7 cellular contexts compared by ENCODE assay signal in the genomic region with DNA sequence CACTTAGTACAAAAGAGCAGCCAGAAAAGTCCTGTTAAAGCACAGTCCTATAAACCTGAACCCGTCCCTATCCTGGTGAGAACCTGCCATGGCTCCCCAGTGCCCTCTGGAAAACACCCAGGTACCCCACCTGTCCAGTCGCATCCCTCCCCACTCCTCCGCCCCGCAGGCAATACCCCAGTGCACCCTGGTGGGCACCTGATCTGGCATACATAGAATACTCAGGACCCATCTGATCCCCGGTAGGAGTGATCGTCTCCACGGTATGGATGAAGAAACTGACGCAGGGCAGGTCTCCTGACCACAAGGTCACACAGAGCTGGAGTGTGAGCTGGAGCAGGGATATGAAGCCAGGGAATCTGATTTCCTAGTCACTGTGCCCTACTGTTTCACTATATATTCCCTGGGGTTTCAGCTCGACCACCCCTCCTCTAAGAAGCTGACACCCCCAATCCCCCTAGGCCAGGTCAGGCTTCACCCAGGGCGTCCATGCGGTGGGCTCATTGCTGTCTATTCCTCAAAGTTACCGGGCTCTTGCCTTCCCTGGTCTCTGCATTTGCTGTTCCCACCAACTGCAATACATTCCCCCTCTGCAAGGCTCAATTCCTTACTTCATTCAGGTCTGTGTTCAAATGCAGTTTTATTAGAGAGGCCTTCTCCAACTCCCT. TPM values are rescaled to one million over a fixed set of nuclear protein-coding genes. Genes with fewer than 3 reads are reported as not detected.
DNase-seq lines count a peak whose midpoint lies in the region; ATAC-seq and TF ChIP-seq lines count a peak whose summit lies in the region.
"Had no signal": no experiment of that assay in that cellular context is flagged by ENCODE, and none has a peak within 500 bp of the region (broad histone marks: within the 10 kb centered on the region; RNA-seq: fewer than 3 reads in every experiment).

No MANE protein-coding gene starts in this region.

- no peak for ATAC-seq in HG02623 (IDR thresholded peaks at IDR 0.05; ENCODE audit: unreplicated experiment)
- ATAC-seq in HG02973 (IDR thresholded peaks at IDR 0.05; ENCODE audit: unreplicated experiment), result no peak

- no peaks in the 10 kb centered on the region for H3K27me3 ChIP-seq in H9 (ENCODE audit: insufficient read depth, low read length)
- no peaks in the 10 kb centered on the region for H3K27me3 ChIP-seq in breast epithelium

- peaks cover 12% of the 10 kb centered on the region; the same call in 1 of the 2 replicates for H3K79me2 ChIP-seq in H9 (ENCODE audit: insufficient read depth, low read length)

- peak overlapping the region; percentile 91 to 96 for H3K4me3 Mint-ChIP-seq in H9
- peak overlapping the region; percentile 96 for H3K4me3 Mint-ChIP-seq in neural crest cell

- no peak for TF ChIP-seq POLR2A in breast epithelium (IDR thresholded peaks at IDR 0.05)

- H3K27ac ChIP-seq in H9 (ENCODE audit: insufficient read length, low read depth, low read length) (peak overlapping the region; percentile 74), breast epithelium (peak overlapping the region; percentile 92 to 97)

- H3K4ac ChIP-seq in H9 (ENCODE audit: low read depth, low read length), result peak overlapping the region; percentile 15; the same call in 1 of the 2 replicates

- peak overlapping the region; percentile 1 for H2BK12ac ChIP-seq in H9 (ENCODE audit: insufficient read length, low read depth, low read length)

- H3K36me3 Mint-ChIP-seq in H9 (ENCODE audit: insufficient read depth in 1 of 3, low read depth in 3 of 3) (peaks cover 15 to 31% (median 26%) of the 10 kb centered on the region in 3 experiments; a peak in 6 of 7 replicates), neural crest cell (ENCODE audit: low read depth) (peaks cover 9% of the 10 kb centered on the region)

- peaks cover 14% of the 10 kb centered on the region for H3K23me2 ChIP-seq in H9 (ENCODE audit: insufficient read length, low read depth, low read length, poor library complexity, severe bottlenecking)

- no peak overlapping the region for H4K8ac ChIP-seq in H9 (replicated peaks; ENCODE audit: insufficient read length, low read depth, low read length)

- peak overlapping the region; percentile 78 for H2BK120ac ChIP-seq in H9 (ENCODE audit: low read depth, low read length, poor library complexity, severe bottlenecking)

- H3K4me3 ChIP-seq in breast epithelium, result peak overlapping the region; percentile 55 to 84 (median 69)

- peak overlapping the region; percentile 58 for H3K4me2 ChIP-seq in H9 (ENCODE audit: insufficient read depth, insufficient read length, low read length)

- peak overlapping the region; percentile 5; the same call in 1 of the 2 replicates for H2BK15ac ChIP-seq in H9 (ENCODE audit: low read depth, low read length)

- peak overlapping the region; percentile 87 to 99 (median 97) for H3K27ac Mint-ChIP-seq in H9
- H3K27ac Mint-ChIP-seq in neural crest cell (ENCODE audit: unreplicated experiment), result peak overlapping the region; percentile 99

- H3K9me3 ChIP-seq in H9 (ENCODE audit: control insufficient read depth, low read depth, low read length), result no peaks in the 10 kb centered on the region
- H3K9me3 ChIP-seq in breast epithelium, result no peaks in the 10 kb centered on the region

- H4K91ac ChIP-seq in H9 (ENCODE audit: insufficient read length, low read depth, low read length), result no peak overlapping the region

- peak overlapping the region; percentile 31 for H2BK5ac ChIP-seq in H9 (ENCODE audit: insufficient read length, low read length)

- no peak overlapping the region for H4K5ac ChIP-seq in H9 (ENCODE audit: insufficient read length, low read depth, low read length)

- DNase-seq in H9, result peak; percentile 50
- no peak for DNase-seq in breast epithelium (ENCODE audit: low spot score in 2 of 2)
- no peak for DNase-seq in neural crest cell (ENCODE audit: low read depth, low spot score)
- no peak for DNase-seq in NCI-H2171 (lab: John Stamatoyannopoulos, UW)

- H2AK5ac ChIP-seq in H9 (ENCODE audit: insufficient read length, low read length), result no peak overlapping the region

- H3K9ac ChIP-seq in H9 (ENCODE audit: extremely low read depth, insufficient read length, low read length), result peak overlapping the region; percentile 52

- H4K20me1 ChIP-seq in H9 (ENCODE audit: control insufficient read depth, insufficient read depth, insufficient read length), result no peaks in the 10 kb centered on the region

- no peak for TF ChIP-seq CTCF in H9 (conservative IDR thresholded peaks at IDR 0.05)
- TF ChIP-seq CTCF in breast epithelium (IDR thresholded peaks at IDR 0.05), result no peak
- TF ChIP-seq CTCF in neural crest cell (conservative IDR thresholded peaks at IDR 0.05), result no peak

- H3K23ac ChIP-seq in H9 (ENCODE audit: insufficient read length, low read depth, low read length), result no peak overlapping the region

- no peak overlapping the region for H2AFZ ChIP-seq in H9 (ENCODE audit: low read length)

- H3K27me3 Mint-ChIP-seq in H9 (ENCODE audit: low read depth) (no peaks in the 10 kb centered on the region), neural crest cell (ENCODE audit: low read depth) (no peaks in the 10 kb centered on the region)

- no peak overlapping the region for H3T11ph ChIP-seq in H9 (ENCODE audit: low read length)

- H3K4me1 ChIP-seq in H9 (ENCODE audit: insufficient read depth, low read length), result no peaks in the 10 kb centered on the region
- H3K4me1 ChIP-seq in breast epithelium, result peaks cover 5% of the 10 kb centered on the region in 2 donors

- no peak overlapping the region for H2BK20ac ChIP-seq in H9 (ENCODE audit: low read depth, low read length, poor library complexity, severe bottlenecking)

- no CpG with 5 or more reads among the region's 12 CpGs for WGBS in H9 (ENCODE audit: extremely low coverage, insufficient read length, low lambda C conversion rate)

- peak overlapping the region; percentile 73 for H3K18ac ChIP-seq in H9 (ENCODE audit: insufficient read length, low read depth, low read length)

- peak overlapping the region; percentile 82; the same call in 1 of the 2 replicates for H3K14ac ChIP-seq in H9 (ENCODE audit: insufficient read depth, low read length)

- H3K4me1 Mint-ChIP-seq in H9, result peaks cover 28 to 29% of the 10 kb centered on the region in 2 experiments
- peaks cover 42% of the 10 kb centered on the region for H3K4me1 Mint-ChIP-seq in neural crest cell

- H3K9me3 Mint-ChIP-seq in H9 (no peaks in the 10 kb centered on the region), neural crest cell (no peaks in the 10 kb centered on the region)

- no peak overlapping the region for H3K56ac ChIP-seq in H9 (ENCODE audit: insufficient read length, low read depth, low read length)

- intact Hi-C loops in breast epithelium (cut with DNase I; ENCODE audit: low total_unique reads), result no loop called here

- peaks cover 3% of the 10 kb centered on the region for H3K79me1 ChIP-seq in H9 (ENCODE audit: insufficient read depth, low read depth, low read length, poor library complexity, severe bottlenecking)

- peaks cover under 1% of the 10 kb centered on the region for H3K36me3 ChIP-seq in breast epithelium

RNA-seq across cellular contexts. Expression of a gene that starts 12.6 kb away (rescaled TPM):
- 43.6 and 43.9 TPM in 2 replicates for total RNA-seq in H9 (2021)
- total RNA-seq in breast epithelium, result 10 to 100 TPM in 2 of 3 donors, 1 to 10 TPM in 1; 8.0 to 15.1 (median 13.8) TPM
- 27.2 and 30.3 TPM in 2 replicates for total RNA-seq in neural crest cell

RNA-seq across cellular contexts. Expression of a gene that starts 15.1 kb away (rescaled TPM):
- total RNA-seq in H9 (2021) (0.07 TPM in 1 of 2 replicates, not detected in the other), breast epithelium (not detected), neural crest cell (not detected in 2 replicates)
- total RNA-seq: NCI-H460 had no signal

RNA-seq across cellular contexts. Expression of a gene that starts 25.7 kb away (rescaled TPM):
- total RNA-seq in H9 (2021) (13.7 and 14.1 TPM in 2 replicates), breast epithelium (1 to 10 TPM; 6.1 to 9.4 (median 7.2) TPM), neural crest cell (11.4 and 11.8 TPM in 2 replicates)

RNA-seq across cellular contexts. Expression of a gene that starts 26.4 kb away (rescaled TPM):
- 793 and 808 TPM in 2 replicates for total RNA-seq in H9 (2021)
- 100 to 1,000 TPM; 175 to 238 (median 191) TPM for total RNA-seq in breast epithelium
- 635 and 666 TPM in 2 replicates for total RNA-seq in neural crest cell

RNA-seq across cellular contexts. Expression of a gene that starts 50.1 kb away (rescaled TPM):
- total RNA-seq in H9 (2021), result 0.55 and 0.61 TPM in 2 replicates
- total RNA-seq in breast epithelium, result 1 to 10 TPM in 2 of 3 donors, under 1 TPM in 1; 0.16 to 4.9 (median 4.8) TPM
- 0.96 and 1.0 TPM in 2 replicates for total RNA-seq in neural crest cell
